17 cellular contexts compared by ENCODE assay signal in the genomic region with DNA sequence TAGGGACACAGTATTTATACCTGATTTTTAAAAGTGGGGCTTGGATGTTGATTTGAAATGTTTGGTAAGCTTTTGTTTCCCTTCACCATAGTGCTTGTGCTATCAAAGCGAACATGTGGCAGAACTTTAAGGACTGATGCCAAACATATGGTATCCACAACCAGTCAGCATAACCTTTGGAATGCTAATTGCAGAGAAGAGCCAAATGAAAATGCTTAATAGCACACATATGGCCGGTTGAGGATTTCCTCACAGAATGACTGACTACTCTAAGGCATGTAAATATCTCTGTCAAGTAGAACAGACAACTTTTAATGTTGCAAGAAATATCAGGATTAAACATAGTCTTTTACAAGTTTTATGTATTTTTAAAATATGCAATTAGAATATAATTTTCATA.
DNase-seq lines count a peak whose midpoint lies in the region; ATAC-seq and TF ChIP-seq lines count a peak whose summit lies in the region.
"Had no signal": no experiment of that assay in that cellular context is flagged by ENCODE, and none has a peak within 500 bp of the region (broad histone marks: within the 10 kb centered on the region; RNA-seq: fewer than 3 reads in every experiment).

No MANE protein-coding gene starts in this region.

- no peak for TF ChIP-seq CTCF in astrocyte of the spinal cord (IDR thresholded peaks at IDR 0.05; ENCODE audit: low read depth, low read length)

- peak; percentile 51 for DNase-seq in AG08396 (ENCODE audit: low spot score)
- DNase-seq in HCEC 1CT, result peak; percentile 96
- peak; percentile 81 for DNase-seq in astrocyte of the spinal cord (ENCODE audit: low read depth, low spot score)
- DNase-seq in iris pigment epithelial cell (ENCODE audit: low read depth), result peak; percentile 97
- DNase-seq in activated T-cell treated with anti-CD3 and anti-CD28 coated beads, Interleukin-2, amount 50 U/mL, for 4 hours, result no peak
- DNase-seq: activated CD4-positive, alpha-beta T cell treated with anti-CD3 and anti-CD28 coated beads for 4 hours; activated T-cell treated with anti-CD3 and anti-CD28 coated beads, Interleukin-2, amount 50 U/mL, for 72 hours; BE2C; cortex of kidney; DMS153; midbrain; ovary; SHP77; T1000 had no signal

- no peak overlapping the region for H3K4me3 ChIP-seq in astrocyte of the spinal cord (ENCODE audit: low read depth, low read length)
- H3K4me3 ChIP-seq: ovary had no signal

- H3K27me3 Mint-ChIP-seq in activated T-cell treated with anti-CD3 and anti-CD28 coated beads, Interleukin-2, amount 50 U/mL, for 4 hours (ENCODE audit: low read depth), result no peaks in the 10 kb centered on the region

- H3K9me3 Mint-ChIP-seq in activated T-cell treated with anti-CD3 and anti-CD28 coated beads, Interleukin-2, amount 50 U/mL, for 4 hours, result peaks cover 4% of the 10 kb centered on the region
- H3K9me3 Mint-ChIP-seq: activated T-cell treated with anti-CD3 and anti-CD28 coated beads, Interleukin-2, amount 50 U/mL, for 72 hours had no signal

- ATAC-seq in GM18867 (IDR thresholded peaks at IDR 0.05; ENCODE audit: unreplicated experiment), result no peak
- ATAC-seq in GM21723 (IDR thresholded peaks at IDR 0.05; ENCODE audit: unreplicated experiment), result no peak
- ATAC-seq in GM21367 (IDR thresholded peaks at IDR 0.05; ENCODE audit: unreplicated experiment), result no peak
- ATAC-seq in activated T-cell treated with anti-CD3 and anti-CD28 coated beads, Interleukin-2, amount 50 U/mL, for 4 hours, result no peak
- ATAC-seq: activated T-cell treated with anti-CD3 and anti-CD28 coated beads, Interleukin-2, amount 50 U/mL, for 72 hours had no signal

- no peak overlapping the region for H3K4me3 Mint-ChIP-seq in activated T-cell treated with anti-CD3 and anti-CD28 coated beads, Interleukin-2, amount 50 U/mL, for 4 hours
- H3K4me3 Mint-ChIP-seq: activated T-cell treated with anti-CD3 and anti-CD28 coated beads, Interleukin-2, amount 50 U/mL, for 72 hours had no signal

- no peaks in the 10 kb centered on the region for H3K4me1 Mint-ChIP-seq in activated T-cell treated with anti-CD3 and anti-CD28 coated beads, Interleukin-2, amount 50 U/mL, for 4 hours (ENCODE audit: low read depth)

- in situ Hi-C loops in astrocyte of the spinal cord (cut with HindIII; ENCODE audit: low sequenced_read_pairs), result no loop called here

- no peaks in the 10 kb centered on the region for H3K36me3 Mint-ChIP-seq in activated T-cell treated with anti-CD3 and anti-CD28 coated beads, Interleukin-2, amount 50 U/mL, for 4 hours (ENCODE audit: insufficient read depth)
